18 cellular contexts compared by ENCODE assay signal in the genomic region with DNA sequence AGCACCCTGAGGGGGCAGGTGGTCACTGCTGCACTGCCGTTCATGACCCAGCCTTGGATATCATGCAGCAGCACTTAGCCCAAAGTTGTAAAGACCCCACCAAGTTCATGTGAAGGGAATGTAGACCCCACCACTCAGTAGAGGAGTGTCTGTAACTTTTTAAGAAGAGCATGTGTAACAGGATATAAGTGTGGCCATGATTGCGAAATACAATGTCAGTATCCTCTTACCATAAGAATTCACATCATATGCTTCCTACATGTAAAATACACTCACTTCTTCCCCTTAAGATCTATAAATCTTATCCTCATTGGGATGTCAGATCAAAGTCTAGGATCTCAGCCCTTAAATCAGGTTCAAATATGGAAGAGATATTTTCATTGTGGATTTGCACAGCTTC.
DNase-seq lines count a peak whose midpoint lies in the region; ATAC-seq and TF ChIP-seq lines count a peak whose summit lies in the region.
"Had no signal": no experiment of that assay in that cellular context is flagged by ENCODE, and none has a peak within 500 bp of the region (broad histone marks: within the 10 kb centered on the region; RNA-seq: fewer than 3 reads in every experiment).

No MANE protein-coding gene starts in this region.

- intact Hi-C loops in aorta (cut with DNase I): no loop called here

- WGBS in aorta, 2 donors: 98% methylated on average over 2 of the region's 2 CpGs

- no peaks in the 10 kb centered on the region for H3K4me1 ChIP-seq in aorta (ENCODE audit: control insufficient read depth in 1 of 2, insufficient read depth in 2 of 2, low read length in 2 of 2)

- H3K9me3 ChIP-seq in aorta (ENCODE audit: control insufficient read depth, low read length): peaks cover 3% of the 10 kb centered on the region
- H3K9me3 ChIP-seq: Peyer's patch had no signal

- no peaks in the 10 kb centered on the region for H3K36me3 ChIP-seq in aorta (ENCODE audit: control insufficient read depth in 1 of 2, insufficient read depth in 2 of 2, low read length in 1 of 2)
- H3K36me3 ChIP-seq: Peyer's patch had no signal

- ATAC-seq in HG03045 (IDR thresholded peaks at IDR 0.05; ENCODE audit: unreplicated experiment): no peak
- ATAC-seq in HG02885 (IDR thresholded peaks at IDR 0.05; ENCODE audit: poor library complexity, unreplicated experiment): no peak
- ATAC-seq in aorta (ENCODE audit: low FRiP score): no peak

- H3K27me3 ChIP-seq in aorta (ENCODE audit: control insufficient read depth in 1 of 2, insufficient read depth in 2 of 2, low read length in 1 of 2): no peaks in the 10 kb centered on the region
- H3K27me3 ChIP-seq: Peyer's patch had no signal

- no peak overlapping the region for H3K27ac ChIP-seq in aorta (ENCODE audit: low read depth in 1 of 2, low read length in 2 of 2)
- H3K27ac ChIP-seq: Peyer's patch had no signal

- TF ChIP-seq CTCF in choroid plexus epithelial cell (conservative IDR thresholded peaks at IDR 0.05; ENCODE audit: low read depth, low read length): no peak
- no peak for TF ChIP-seq CTCF in foreskin fibroblast (IDR thresholded peaks at IDR 0.05; ENCODE audit: low read depth, low read length)

- H3K4me3 ChIP-seq in choroid plexus epithelial cell (ENCODE audit: low read depth, low read length): no peak overlapping the region
- H3K4me3 ChIP-seq in foreskin fibroblast (ENCODE audit: low read depth in 1 of 2, low read length in 2 of 2): no peak overlapping the region
- no peak overlapping the region for H3K4me3 ChIP-seq in aorta (ENCODE audit: low read length in 2 of 2)
- H3K4me3 ChIP-seq: Peyer's patch had no signal

- DNase-seq in EH (ENCODE audit: low read depth): peak; percentile 18
- peak; percentile 4 to 9 for DNase-seq in Kasumi-1 (lab: John Stamatoyannopoulos, UW)
- DNase-seq in choroid plexus epithelial cell (ENCODE audit: low read depth): peak; percentile 66
- DNase-seq in foreskin fibroblast: peak; percentile 36 to 61
- DNase-seq in aorta: no peak
- DNase-seq: ACHN; Calu3; CD4-positive, CD25-positive, alpha-beta regulatory T cell; DND-41; H7; NCI-H1105 treated with DMSO at 0.1 percent for 48 hours; NCI-H187; NCI-H446 treated with DMSO at 0.1 percent for 48 hours; NCI-H82; Peyer's patch; SHP77 had no signal

Comparison
In these comparisons a context has a peak if more than half of its experiments do, and no peak if none do; other contexts are left out.
1. DNase-seq: peak in EH (single experiment), Kasumi-1 (2 of 2), choroid plexus epithelial cell (single experiment) and foreskin fibroblast (2 of 2); none in aorta (0 of 2).